ENCODE assay signal across 8 cellular contexts in the genomic region with DNA sequence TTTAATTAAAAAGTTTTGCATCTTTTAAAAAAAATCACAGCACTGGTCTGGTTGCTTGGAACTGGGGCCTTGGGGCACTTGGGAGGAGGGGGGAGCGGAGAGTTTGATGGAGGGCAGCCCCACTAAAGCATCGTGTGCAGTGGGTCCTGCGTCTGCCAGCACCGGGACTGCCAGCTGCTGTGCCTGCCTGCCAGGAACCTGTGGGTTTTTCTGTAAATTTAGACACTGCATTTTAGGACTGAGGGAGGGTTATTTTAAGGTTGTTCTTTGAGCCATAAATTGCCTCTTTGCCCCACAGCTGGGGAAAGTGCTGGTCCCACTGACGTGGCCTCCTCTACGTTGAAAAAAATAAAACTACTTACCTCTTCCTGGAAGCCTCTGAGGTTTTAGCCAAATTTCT. TPM values are rescaled to one million over a fixed set of nuclear protein-coding genes. Genes with fewer than 3 reads are reported as not detected.
A peak's percentile ranks its signal among the peaks of the same experiment; 100 is the strongest.
DNase-seq lines count a peak whose midpoint lies in the region; ATAC-seq lines count a peak whose summit lies in the region.

No MANE protein-coding gene starts in this region.

- peaks cover 71% of the 10 kb centered on the region for H3K4me1 Mint-ChIP-seq in activated CD8-positive, alpha-beta memory T cell treated with anti-CD3 and anti-CD28 coated beads, Interleukin-2, amount 10 ng/mL, durations not matched to agents 7 days and 5 days
- peaks cover 70% of the 10 kb centered on the region for H3K4me1 Mint-ChIP-seq in activated CD8-positive, alpha-beta T cell treated with anti-CD3 and anti-CD28 coated beads, Interleukin-2, amount 10 ng/mL, durations not matched to agents 7 days and 5 days (ENCODE audit: low read depth)

- H3K4me3 Mint-ChIP-seq in activated CD8-positive, alpha-beta memory T cell treated with anti-CD3 and anti-CD28 coated beads, Interleukin-2, amount 10 ng/mL, durations not matched to agents 7 days and 5 days: peak overlapping the region; percentile 98
- H3K4me3 Mint-ChIP-seq in activated CD8-positive, alpha-beta T cell treated with anti-CD3 and anti-CD28 coated beads, Interleukin-2, amount 10 ng/mL, durations not matched to agents 7 days and 5 days: peak overlapping the region; percentile 91

- POLR2A ChIA-PET in activated CD8-positive, alpha-beta T cell treated with anti-CD3 and anti-CD28 coated beads, Interleukin-2, amount 10 ng/mL, durations not matched to agents 7 days and 5 days (lab: Charles Lee): interaction anchor here (0.6 to 11.0 kb wide), 8 partner anchors 11 to 129 kb away, joined by 3 to 556 read pairs (median 18); a partner anchor contains a TSS

- CTCF ChIA-PET in activated CD8-positive, alpha-beta memory T cell treated with anti-CD3 and anti-CD28 coated beads, Interleukin-2, amount 10 ng/mL, durations not matched to agents 7 days and 5 days (lab: Charles Lee): interaction anchor here (1.0 to 31.2 kb wide), 7 partner anchors 13 to 96 kb away, joined by 3 to 449 read pairs (median 23); no protein-coding TSS in a partner anchor
- CTCF ChIA-PET in activated CD8-positive, alpha-beta T cell treated with anti-CD3 and anti-CD28 coated beads, Interleukin-2, amount 10 ng/mL, durations not matched to agents 7 days and 5 days (lab: Charles Lee): interaction anchor here (1.4 to 4.8 kb wide), 9 partner anchors 16 to 80 kb away, joined by 3 to 70 read pairs (median 20); no protein-coding TSS in a partner anchor

- peaks cover 45% of the 10 kb centered on the region for H3K36me3 Mint-ChIP-seq in activated CD8-positive, alpha-beta memory T cell treated with anti-CD3 and anti-CD28 coated beads, Interleukin-2, amount 10 ng/mL, durations not matched to agents 7 days and 5 days
- H3K36me3 Mint-ChIP-seq in activated CD8-positive, alpha-beta T cell treated with anti-CD3 and anti-CD28 coated beads, Interleukin-2, amount 10 ng/mL, durations not matched to agents 7 days and 5 days (ENCODE audit: low read depth): peaks cover 45% of the 10 kb centered on the region

- peaks cover 37% of the 10 kb centered on the region for H3K27me3 Mint-ChIP-seq in activated CD8-positive, alpha-beta memory T cell treated with anti-CD3 and anti-CD28 coated beads, Interleukin-2, amount 10 ng/mL, durations not matched to agents 7 days and 5 days
- peaks cover 25% of the 10 kb centered on the region for H3K27me3 Mint-ChIP-seq in activated CD8-positive, alpha-beta T cell treated with anti-CD3 and anti-CD28 coated beads, Interleukin-2, amount 10 ng/mL, durations not matched to agents 7 days and 5 days (ENCODE audit: low read depth)

- H3K9me3 Mint-ChIP-seq in activated CD8-positive, alpha-beta memory T cell treated with anti-CD3 and anti-CD28 coated beads, Interleukin-2, amount 10 ng/mL, durations not matched to agents 7 days and 5 days (ENCODE audit: low read depth): no peaks in the 10 kb centered on the region
- no peaks in the 10 kb centered on the region for H3K9me3 Mint-ChIP-seq in activated CD8-positive, alpha-beta T cell treated with anti-CD3 and anti-CD28 coated beads, Interleukin-2, amount 10 ng/mL, durations not matched to agents 7 days and 5 days (ENCODE audit: insufficient read depth)

- ATAC-seq in activated CD8-positive, alpha-beta memory T cell treated with anti-CD3 and anti-CD28 coated beads, Interleukin-2, amount 10 ng/mL, durations not matched to agents 7 days and 5 days: no peak
- ATAC-seq in activated CD8-positive, alpha-beta T cell treated with anti-CD3 and anti-CD28 coated beads, Interleukin-2, amount 10 ng/mL, durations not matched to agents 7 days and 5 days: no peak
- no peak for ATAC-seq in GM18498 (IDR thresholded peaks at IDR 0.05; ENCODE audit: unreplicated experiment)

- H3K27ac Mint-ChIP-seq in activated CD8-positive, alpha-beta memory T cell treated with anti-CD3 and anti-CD28 coated beads, Interleukin-2, amount 10 ng/mL, durations not matched to agents 7 days and 5 days: peak overlapping the region; percentile 88
- peak overlapping the region; percentile 82 for H3K27ac Mint-ChIP-seq in activated CD8-positive, alpha-beta T cell treated with anti-CD3 and anti-CD28 coated beads, Interleukin-2, amount 10 ng/mL, durations not matched to agents 7 days and 5 days

- peaks cover 9% of the 10 kb centered on the region for H3K27me3 ChIP-seq in layer of hippocampus (ENCODE audit: control insufficient read depth, insufficient read depth, low read length)

- H3K27ac ChIP-seq in layer of hippocampus (ENCODE audit: low read depth, low read length) (peak overlapping the region; percentile 30), substantia nigra (ENCODE audit: low read depth, low read length, poor library complexity, severe bottlenecking) (peak overlapping the region; percentile 24)

- DNase-seq in activated CD8-positive, alpha-beta memory T cell treated with anti-CD3 and anti-CD28 coated beads, Interleukin-2, amount 10 ng/mL, durations not matched to agents 7 days and 5 days: no peak
- no peak for DNase-seq in activated CD8-positive, alpha-beta memory T cell treated with anti-CD3 and anti-CD28 coated beads, Interleukin-2, amount 50 U/mL, for 48 hours
- DNase-seq in activated CD8-positive, alpha-beta T cell treated with anti-CD3 and anti-CD28 coated beads, Interleukin-2, amount 10 ng/mL, durations not matched to agents 7 days and 5 days: no peak
- DNase-seq in substantia nigra (lab: John Stamatoyannopoulos, UW): peak in 1 of 49 donors; percentile 10
- DNase-seq in cerebellar nuclear complex (lab: John Stamatoyannopoulos, UW): no peak
- no peak for DNase-seq in UCSD-AML1 (lab: John Stamatoyannopoulos, UW; ENCODE audit: unreplicated experiment)

RNA-seq across cellular contexts. Expression of a gene that starts 2.9 kb away (rescaled TPM):
- total RNA-seq in activated CD8-positive, alpha-beta memory T cell treated with anti-CD3 and anti-CD28 coated beads, Interleukin-2, amount 10 ng/mL, durations not matched to agents 7 days and 5 days: 100 to 1,000 TPM in 1 of 2 experiments, 10 to 100 TPM in 1; 62.1 to 124 TPM
- 100 to 1,000 TPM in 1 of 2 experiments, 10 to 100 TPM in 1; 96.0 to 100 TPM for total RNA-seq in activated CD8-positive, alpha-beta T cell treated with anti-CD3 and anti-CD28 coated beads, Interleukin-2, amount 10 ng/mL, durations not matched to agents 7 days and 5 days
